ENCODE assay signal across 1 cellular context in the genomic region with DNA sequence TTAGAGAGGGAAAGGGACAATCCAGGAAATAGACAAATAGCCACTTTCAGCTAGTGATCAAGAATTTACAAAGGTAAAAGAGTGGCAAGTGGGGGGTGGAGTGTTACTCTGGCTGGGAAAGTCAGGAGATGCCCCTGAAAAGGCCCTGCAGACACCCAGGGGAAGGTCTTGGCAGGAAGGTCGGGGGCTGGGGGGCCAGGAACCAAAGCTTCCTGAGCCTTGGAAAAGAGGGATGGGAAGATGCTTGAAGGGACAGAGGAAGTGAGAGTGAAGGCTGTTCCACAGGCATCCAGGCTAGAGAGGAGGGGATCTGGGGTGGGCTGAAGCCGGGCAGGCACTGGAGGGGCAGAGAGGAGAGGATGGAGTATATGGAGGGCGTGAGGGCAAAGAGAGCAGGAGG.
TF ChIP-seq lines count a peak whose summit lies in the region.

No MANE protein-coding gene starts in this region.

TF ChIP-seq in H1, 55 proteins besides CTCF, POLR2A, EP300 and RAD21 (continued from another document):
- TF ChIP-seq BCL11A (IDR thresholded peaks at IDR 0.05; ENCODE audit: low read depth in 2 of 2, low read length in 2 of 2) (no peak), CBX8 (IDR thresholded peaks at IDR 0.05; ENCODE audit: borderline replicate concordance, low read depth, low read length) (no peak), KDM5A (IDR thresholded peaks at IDR 0.05; ENCODE audit: low read length) (no peak), KDM1A (IDR thresholded peaks at IDR 0.05; ENCODE audit: borderline replicate concordance, low read length) (no peak), ASH2L (IDR thresholded peaks at IDR 0.05; ENCODE audit: low read length) (no peak), RXRA (IDR thresholded peaks at IDR 0.05; ENCODE audit: insufficient read depth, low read depth, low read length) (no peak), NRF1 (IDR thresholded peaks at IDR 0.05; ENCODE audit: low read depth, low read length) (no peak), POLR2AphosphoS5 (IDR thresholded peaks at IDR 0.05; ENCODE audit: low read depth, low read length) (no peak), FOSL1 (IDR thresholded peaks at IDR 0.05; ENCODE audit: insufficient read depth, low read depth, low read length) (no peak), RNF2 (IDR thresholded peaks at IDR 0.05; ENCODE audit: borderline replicate concordance, low read depth, low read length, missing control alignments, poor library complexity, severe bottlenecking) (no peak), SIN3A (conservative IDR thresholded peaks at IDR 0.05 in 1 of 2, IDR thresholded peaks at IDR 0.05 in 1 of 2; ENCODE audit: low read depth in 1 of 2, low read length in 2 of 2) (no peak)
- TF ChIP-seq, protein P1, sequence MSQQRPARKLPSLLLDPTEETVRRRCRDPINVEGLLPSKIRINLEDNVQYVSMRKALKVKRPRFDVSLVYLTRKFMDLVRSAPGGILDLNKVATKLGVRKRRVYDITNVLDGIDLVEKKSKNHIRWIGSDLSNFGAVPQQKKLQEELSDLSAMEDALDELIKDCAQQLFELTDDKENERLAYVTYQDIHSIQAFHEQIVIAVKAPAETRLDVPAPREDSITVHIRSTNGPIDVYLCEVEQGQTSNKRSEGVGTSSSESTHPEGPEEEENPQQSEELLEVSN (IDR thresholded peaks at IDR 0.05) = no peak
- TF ChIP-seq, protein P2, sequence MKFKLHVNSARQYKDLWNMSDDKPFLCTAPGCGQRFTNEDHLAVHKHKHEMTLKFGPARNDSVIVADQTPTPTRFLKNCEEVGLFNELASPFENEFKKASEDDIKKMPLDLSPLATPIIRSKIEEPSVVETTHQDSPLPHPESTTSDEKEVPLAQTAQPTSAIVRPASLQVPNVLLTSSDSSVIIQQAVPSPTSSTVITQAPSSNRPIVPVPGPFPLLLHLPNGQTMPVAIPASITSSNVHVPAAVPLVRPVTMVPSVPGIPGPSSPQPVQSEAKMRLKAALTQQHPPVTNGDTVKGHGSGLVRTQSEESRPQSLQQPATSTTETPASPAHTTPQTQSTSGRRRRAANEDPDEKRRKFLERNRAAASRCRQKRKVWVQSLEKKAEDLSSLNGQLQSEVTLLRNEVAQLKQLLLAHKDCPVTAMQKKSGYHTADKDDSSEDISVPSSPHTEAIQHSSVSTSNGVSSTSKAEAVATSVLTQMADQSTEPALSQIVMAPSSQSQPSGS (IDR thresholded peaks at IDR 0.05; ENCODE audit: low read length) = no peak
